8 cellular contexts compared by ENCODE assay signal in genomic region chrX:120015145-120016067, GRCh38.
DNase-seq lines count a peak whose midpoint lies in the region; ATAC-seq, FAIRE-seq and TF ChIP-seq lines count a peak whose summit lies in the region.

No MANE protein-coding gene starts in this region.

- no peak for TF ChIP-seq POLR2A in breast epithelium (IDR thresholded peaks at IDR 0.05)
- no peak for TF ChIP-seq POLR2A in GM12878 (IDR thresholded peaks at IDR 0.05; ENCODE audit: low read depth, low read length)

- POLR2A ChIA-PET in MCF 10A (lab: Yijun Ruan, JAX) (no interaction called here), GM12878 (lab: Charles Lee) (no interaction called here)

- H3K27me3 ChIP-seq in breast epithelium = peaks cover 0 to 45% of the 10 kb centered on the region in 2 donors
- H3K27me3 ChIP-seq in GM12878 (replicated peaks in 1 of 2; ENCODE audit: control insufficient read depth in 2 of 2, insufficient read depth in 2 of 2, low read length in 1 of 2) = peaks cover 4 to 5% of the 10 kb centered on the region in 2 experiments; a peak in 3 of 4 replicates
- H3K27me3 ChIP-seq in lower lobe of right lung (ENCODE audit: low read depth) = peaks cover 18% of the 10 kb centered on the region
- H3K27me3 ChIP-seq in osteoblast (ENCODE audit: insufficient read depth, low read length) = peaks cover 15% of the 10 kb centered on the region

- TF ChIP-seq CTCF in breast epithelium (IDR thresholded peaks at IDR 0.05) (peak in 2 of 3 donors; percentile 14 to 18), MCF 10A (IDR thresholded peaks at IDR 0.05; ENCODE audit: unreplicated experiment) (no peak), GM12878 (IDR thresholded peaks at IDR 0.05 in 2 of 3, conservative IDR thresholded peaks at IDR 0.05 in 1 of 3; ENCODE audit: control insufficient read depth in 2 of 3, extremely low read depth in 1 of 3, insufficient read depth in 1 of 3, low read depth in 3 of 3, low read length in 3 of 3) (no peak), lower lobe of right lung (IDR thresholded peaks at IDR 0.05) (no peak), osteoblast (IDR thresholded peaks at IDR 0.05; ENCODE audit: extremely low read depth, low read depth, low read length) (no peak)

- no TSS peak for BruUV-seq in MCF 10A (replicated peaks; lab: Mats Ljungman, UMichigan)
- no TSS peak for BruUV-seq in GM12878 (replicated peaks; lab: Mats Ljungman, UMichigan)

- no peaks in the 10 kb centered on the region for H3K36me3 ChIP-seq in breast epithelium
- no peaks in the 10 kb centered on the region for H3K36me3 ChIP-seq in GM12878 (ENCODE audit: control insufficient read depth in 2 of 2, insufficient read depth in 2 of 2, low read length in 1 of 2)
- H3K36me3 ChIP-seq in lower lobe of right lung = no peaks in the 10 kb centered on the region
- no peaks in the 10 kb centered on the region for H3K36me3 ChIP-seq in osteoblast (ENCODE audit: insufficient read depth, low read length)

- no peak for TF ChIP-seq RAD21 in GM12878 (IDR thresholded peaks at IDR 0.05; ENCODE audit: insufficient read depth, low read depth, low read length)

- H3K27ac ChIP-seq in breast epithelium (no peak overlapping the region), GM12878 (ENCODE audit: control insufficient read depth, insufficient read depth) (no peak overlapping the region), lower lobe of right lung (no peak overlapping the region), osteoblast (ENCODE audit: low read depth, low read length) (no peak overlapping the region)

- FAIRE-seq in GM12878 (lab: Jason Lieb, UNC) (no peak), urothelium cell line (lab: Jason Lieb, UNC) (no peak)

- intact Hi-C loops in breast epithelium (cut with DNase I; ENCODE audit: low total_unique reads) = no loop called here
- intact Hi-C loops in MCF 10A (cut with micrococcal nuclease) = no loop called here
- intact Hi-C loops in GM12878 (cut with micrococcal nuclease; ENCODE audit: unreplicated experiment) = no loop called here
- intact Hi-C loops in lower lobe of right lung (cut with DNase I) = no loop called here

- H3K9me3 Mint-ChIP-seq in MCF 10A (ENCODE audit: unreplicated experiment) = peaks cover 13% of the 10 kb centered on the region

- H3K4me2 ChIP-seq in GM12878 (ENCODE audit: control insufficient read depth, insufficient read depth) (no peak overlapping the region), osteoblast (ENCODE audit: insufficient read depth, low read length) (no peak overlapping the region)

- peaks cover 69% of the 10 kb centered on the region for H3K27me3 Mint-ChIP-seq in MCF 10A (ENCODE audit: insufficient read depth, unreplicated experiment)

- RAD21 ChIA-PET in GM12878 (lab: Charles Lee; ENCODE audit: unreplicated experiment) = no interaction called here

- no peaks in the 10 kb centered on the region for H3K36me3 Mint-ChIP-seq in MCF 10A (ENCODE audit: insufficient read depth, unreplicated experiment)

- no peaks in the 10 kb centered on the region for H3K4me1 Mint-ChIP-seq in MCF 10A (ENCODE audit: insufficient read depth, unreplicated experiment)

- H3K4me1 ChIP-seq in breast epithelium (no peaks in the 10 kb centered on the region), GM12878 (ENCODE audit: control insufficient read depth, insufficient read depth, low read length) (no peaks in the 10 kb centered on the region), lower lobe of right lung (peaks cover 7% of the 10 kb centered on the region), osteoblast (ENCODE audit: insufficient read depth, low read length) (no peaks in the 10 kb centered on the region)

- ATAC-seq in GM12878 (no peak; the same call in 1 of the 3 replicates), lower lobe of right lung (peak; percentile 64 to 77), HG03460 (IDR thresholded peaks at IDR 0.05; ENCODE audit: unreplicated experiment) (no peak)

- H2AFZ ChIP-seq in GM12878 (ENCODE audit: control insufficient read depth, low read depth, low read length) (no peak overlapping the region), osteoblast (ENCODE audit: low read length) (no peak overlapping the region)

- CTCF ChIA-PET in MCF 10A (lab: Yijun Ruan, JAX) (interaction anchor here (1.1 kb wide), 1 partner anchor 123 kb away, joined by 3 read pairs; no protein-coding TSS in a partner anchor), GM12878 (lab: Yijun Ruan, JAX) (no interaction called here)

- DNase-seq in breast epithelium (ENCODE audit: low spot score in 2 of 2) (no peak), MCF 10A (ENCODE audit: unreplicated experiment) (no peak), GM12878 (ENCODE audit: low read depth, low spot score) (no peak), lower lobe of right lung (peak; percentile 44), urothelium cell line (ENCODE audit: low spot score) (peak; percentile 4), osteoblast (ENCODE audit: insufficient read length, low spot score, missing footprints) (no peak)
- DNase-seq in activated effector memory CD4-positive, alpha-beta T cell treated with Interleukin-2 at 50 U/mL for 16 hours = no peak

- H3K79me2 ChIP-seq in GM12878 (ENCODE audit: control insufficient read depth, insufficient read depth, low read length) = no peaks in the 10 kb centered on the region
- H3K79me2 ChIP-seq in osteoblast (ENCODE audit: insufficient read depth, low read length) = no peaks in the 10 kb centered on the region

- H3K9me3 ChIP-seq in breast epithelium (no peaks in the 10 kb centered on the region), GM12878 (replicated peaks; ENCODE audit: control insufficient read depth, insufficient read depth, low read length) (no peaks in the 10 kb centered on the region), lower lobe of right lung (no peaks in the 10 kb centered on the region), osteoblast (ENCODE audit: low read depth, low read length) (no peaks in the 10 kb centered on the region)

- no peak for TF ChIP-seq EP300 in GM12878 (IDR thresholded peaks at IDR 0.05; ENCODE audit: borderline replicate concordance in 1 of 2, control insufficient read depth in 1 of 2, low read depth in 2 of 2, low read length in 2 of 2)

- WGBS in GM12878 (ENCODE audit: insufficient coverage, insufficient replicate concordance, low lambda C conversion rate, missing lambda C conversion rate) = 39% methylated on average over 45 of the region's 58 CpGs

- in situ Hi-C loops in GM12878 (cut with MboI) = no loop called here

- H3K9ac ChIP-seq in GM12878 (ENCODE audit: control insufficient read depth, insufficient read depth, low read length) = no peak overlapping the region

- H4K20me1 ChIP-seq in GM12878 (ENCODE audit: control insufficient read depth, insufficient read depth) (no peaks in the 10 kb centered on the region), osteoblast (ENCODE audit: insufficient read depth, low read length) (no peaks in the 10 kb centered on the region)

- no peak overlapping the region for H3K27ac Mint-ChIP-seq in MCF 10A (ENCODE audit: low read depth, unreplicated experiment)

- H3K4me3 ChIP-seq in breast epithelium (peak overlapping the region; percentile 22 to 62 (median 44)), GM12878 (no peak overlapping the region), lower lobe of right lung (peak overlapping the region; percentile 39), osteoblast (ENCODE audit: insufficient read depth, low read length) (no peak overlapping the region)

- no peak overlapping the region for H3K4me3 Mint-ChIP-seq in MCF 10A (ENCODE audit: unreplicated experiment)

- SMC1A ChIA-PET in GM12878 (lab: Charles Lee; ENCODE audit: uncharacterized antibody, unreplicated experiment) = no interaction called here

TF ChIP-seq in GM12878, 131 proteins besides CTCF, POLR2A, EP300 and RAD21:
- TF ChIP-seq ETV6 (conservative IDR thresholded peaks at IDR 0.05 in 1 of 2, IDR thresholded peaks at IDR 0.05 in 1 of 2; ENCODE audit: borderline replicate concordance in 1 of 2, low read depth in 1 of 2) (no peak), ZZZ3 (IDR thresholded peaks at IDR 0.05; ENCODE audit: control insufficient read depth, insufficient read length, low read depth) (peak; percentile 51)

Comparison
In these comparisons a context has a peak if more than half of its experiments do, and no peak if none do; other contexts are left out.
1. CTCF ChIP-seq: peak in breast epithelium (2 of 3); none in MCF 10A (single experiment), GM12878 (0 of 3), lower lobe of right lung (single experiment) and osteoblast (single experiment).
2. DNase-seq: peak in lower lobe of right lung (single experiment) and urothelium cell line (single experiment); none in breast epithelium (0 of 2), MCF 10A (single experiment), GM12878 (single experiment), activated effector memory CD4-positive, alpha-beta T cell treated with Interleukin-2 at 50 U/mL for 16 hours (single experiment) and osteoblast (single experiment).
3. H3K4me3 ChIP-seq: peak in breast epithelium (3 of 3) and lower lobe of right lung (single experiment); none in GM12878 (single experiment) and osteoblast (single experiment).
4. ATAC-seq: peak in lower lobe of right lung (2 of 2); none in GM12878 (single experiment) and HG03460 (single experiment).